In genomic region chr3:98732239-98733054, GRCh38 we compare ENCODE assay signal across 8 cellular contexts. TPM values are rescaled to one million over a fixed set of nuclear protein-coding genes. Genes with fewer than 3 reads are reported as not detected.
DNase-seq lines count a peak whose midpoint lies in the region; ATAC-seq, FAIRE-seq and TF ChIP-seq lines count a peak whose summit lies in the region.

No MANE protein-coding gene starts in this region.

- DNase-seq in AG04449 (ENCODE audit: low read depth, low spot score) (no peak), GM12892 (ENCODE audit: insufficient read length) (peak; percentile 41), NCI-H526 treated with DMSO at 0.1 percent for 48 hours (lab: John Stamatoyannopoulos, UW) (peak; percentile 66), retinal pigment epithelial cell (ENCODE audit: low read depth) (no peak), NCI-H774 (lab: John Stamatoyannopoulos, UW) (no peak)

- H3K9ac ChIP-seq in iPS-15b (ENCODE audit: low read depth, low read length), result peak overlapping the region; percentile 82

- H3K9me3 ChIP-seq in iPS-15b (ENCODE audit: control insufficient read depth, insufficient read depth, low read length), result no peaks in the 10 kb centered on the region

- POLR2A ChIA-PET in AG04449 (lab: Yijun Ruan, JAX), result interaction anchor here (0.6 to 0.8 kb wide), 2 partner anchors 18 to 262 kb away, joined by 3 read pairs; no protein-coding TSS in a partner anchor

- H3K27me3 ChIP-seq in iPS-15b (ENCODE audit: control insufficient read depth, insufficient read depth, low read length), result peaks cover 30% of the 10 kb centered on the region

- TF ChIP-seq CTCF in AG04449 (IDR thresholded peaks at IDR 0.05; ENCODE audit: insufficient read depth, low read length, missing control alignments) (no peak), brain (conservative IDR thresholded peaks at IDR 0.05) (peak in 1 of 2 experiments; percentile 3), retinal pigment epithelial cell (conservative IDR thresholded peaks at IDR 0.05; ENCODE audit: low read depth, low read length) (no peak)

- H3K4me1 ChIP-seq in iPS-15b (ENCODE audit: control insufficient read depth, insufficient read depth, low read length), result no peaks in the 10 kb centered on the region

- H3K36me3 ChIP-seq in iPS-15b (ENCODE audit: control insufficient read depth, insufficient read depth, low read length), result no peaks in the 10 kb centered on the region

- peaks cover 14% of the 10 kb centered on the region for H3K27me3 Mint-ChIP-seq in brain

- FAIRE-seq in GM12892 (lab: Jason Lieb, UNC), result peak; percentile 68

- CTCF ChIA-PET in AG04449 (lab: Yijun Ruan, JAX), result interaction anchor here (0.6 to 1.3 kb wide), 4 partner anchors 12 to 130 kb away, joined by 3 read pairs; no protein-coding TSS in a partner anchor

- peaks cover 36% of the 10 kb centered on the region for H3K4me1 Mint-ChIP-seq in brain

- H3K4me3 ChIP-seq in AG04449 (ENCODE audit: low read depth, low read length), result peak overlapping the region; percentile 68
- peak overlapping the region; percentile 76 for H3K4me3 ChIP-seq in iPS-15b (ENCODE audit: low read depth, low read length)
- peak overlapping the region; percentile 90 for H3K4me3 ChIP-seq in retinal pigment epithelial cell (ENCODE audit: low read length)

- peak; percentile 54 for ATAC-seq in HG02885 (IDR thresholded peaks at IDR 0.05; ENCODE audit: poor library complexity, unreplicated experiment)

- no peaks in the 10 kb centered on the region for H3K9me3 Mint-ChIP-seq in brain

- H3K4me3 Mint-ChIP-seq in brain, result peak overlapping the region; percentile 91 to 98 (median 93)

- peak; percentile 80; the same call in 1 of the 2 replicates for TF ChIP-seq POLR2A in GM12892 (IDR thresholded peaks at IDR 0.05; ENCODE audit: low read depth, low read length)

- no peaks in the 10 kb centered on the region for H3K36me3 Mint-ChIP-seq in brain

- H3K27ac Mint-ChIP-seq in brain, result peak overlapping the region; percentile 82 to 94 (median 93)

RNA-seq across cellular contexts. Expression of gene ST3GAL6, which starts 30.7 kb away (rescaled TPM):
- polyA plus RNA-seq in GM12892 (2012; ENCODE audit: missing spikeins), result 39.3 TPM
- 1.7 TPM for polyA plus RNA-seq in brain (ENCODE audit: insufficient read depth, low read depth, low replicate concordance)

Comparison
In these comparisons a context has a peak if more than half of its experiments do, and no peak if none do; other contexts are left out.
1. DNase-seq: peak in GM12892 (single experiment) and NCI-H526 treated with DMSO at 0.1 percent for 48 hours (single experiment); none in AG04449 (single experiment), retinal pigment epithelial cell (single experiment) and NCI-H774 (single experiment).
2. Peak in every context shown above with its lines, with median percentiles within 50 percentile points of each other: H3K4me3 ChIP-seq.